Comparison of ENCODE assay signal across 28 cellular contexts in genomic region chr7:156261581-156261980, GRCh38.
"Had no signal": no experiment of that assay in that cellular context is flagged by ENCODE, and none has a peak within 500 bp of the region (broad histone marks: within the 10 kb centered on the region; RNA-seq: fewer than 3 reads in every experiment).

No MANE protein-coding gene starts in this region.

- H3K4me1 ChIP-seq: colonic mucosa, esophagus muscularis mucosa, esophagus squamous epithelium, foreskin keratinocyte, gastrocnemius medialis, gastroesophageal sphincter, heart left ventricle, heart right ventricle had no signal

- FAIRE-seq: endometrium, endothelial cell of umbilical vein, frontal cortex had no signal

- H3K79me2 ChIP-seq: hepatocyte had no signal

- H3K4me2 ChIP-seq: hepatocyte had no signal

- H3K27me3 ChIP-seq: colonic mucosa, dorsolateral prefrontal cortex, esophagus muscularis mucosa, esophagus squamous epithelium, foreskin keratinocyte, gastrocnemius medialis, hepatocyte had no signal

- H3K27ac ChIP-seq: colonic mucosa, coronary artery, dorsolateral prefrontal cortex, epithelial cell of prostate, esophagus muscularis mucosa, esophagus squamous epithelium, foreskin keratinocyte, gastrocnemius medialis, gastroesophageal sphincter, heart left ventricle, heart right ventricle, hepatocyte had no signal

- DNase-seq: colonic mucosa; cortex of kidney; dermis blood vessel endothelial cell; dorsolateral prefrontal cortex; effector CD4-positive, alpha-beta T cell; effector CD8-positive, alpha-beta T cell; effector memory CD4-positive, alpha-beta T cell; effector memory CD8-positive, alpha-beta T cell; endodermal cell; esophagus squamous epithelium; foreskin fibroblast; foreskin keratinocyte; foreskin melanocyte; gastrocnemius medialis; glutamatergic neuron; head of caudate nucleus; heart left ventricle; heart right ventricle; hippocampal formation had no signal

- H3K36me3 ChIP-seq: colonic mucosa, esophagus muscularis mucosa, esophagus squamous epithelium, gastrocnemius medialis, gastroesophageal sphincter, heart left ventricle, heart right ventricle had no signal

- H3K9me3 ChIP-seq: colonic mucosa, gastrocnemius medialis, heart left ventricle had no signal

- ATAC-seq: effector memory CD8-positive, alpha-beta T cell; esophagus mucosa; foreskin keratinocyte; gastrocnemius medialis; gastroesophageal sphincter; heart left ventricle; heart right ventricle had no signal

- H3K4me3 ChIP-seq: colonic mucosa, coronary artery, dorsolateral prefrontal cortex, esophagus muscularis mucosa, esophagus squamous epithelium, gastrocnemius medialis, gastroesophageal sphincter, heart left ventricle, heart right ventricle, hepatocyte had no signal

- H2AFZ ChIP-seq: hepatocyte had no signal
